ENCODE assay signal across 21 cellular contexts in genomic region chr11:17907046-17907445, GRCh38.
DNase-seq lines count a peak whose midpoint lies in the region; ATAC-seq and TF ChIP-seq lines count a peak whose summit lies in the region.
"Had no signal": no experiment of that assay in that cellular context is flagged by ENCODE, and none has a peak within 500 bp of the region (broad histone marks: within the 10 kb centered on the region; RNA-seq: fewer than 3 reads in every experiment).

No MANE protein-coding gene starts in this region.

- H3K23me2 ChIP-seq in H9 (ENCODE audit: insufficient read length, low read depth, low read length, poor library complexity, severe bottlenecking) = no peaks in the 10 kb centered on the region

- H2BK12ac ChIP-seq in H9 (ENCODE audit: insufficient read length, low read depth, low read length) = no peak overlapping the region

- peak overlapping the region; percentile 65 for H3K4me2 ChIP-seq in Karpas-422 (ENCODE audit: low read depth, low read length, poor library complexity, severe bottlenecking)
- no peak overlapping the region for H3K4me2 ChIP-seq in H9 (ENCODE audit: insufficient read depth, insufficient read length, low read length)

- H3K9me3 ChIP-seq in Karpas-422 (ENCODE audit: low read length) (no peaks in the 10 kb centered on the region), H9 (ENCODE audit: control insufficient read depth, low read depth, low read length) (no peaks in the 10 kb centered on the region)
- H3K9me3 ChIP-seq: Caco-2 had no signal

- no peak overlapping the region for H2AFZ ChIP-seq in Karpas-422 (ENCODE audit: low read length)
- no peak overlapping the region for H2AFZ ChIP-seq in H9 (ENCODE audit: low read length)

- no peak overlapping the region for H2BK120ac ChIP-seq in H9 (ENCODE audit: low read depth, low read length, poor library complexity, severe bottlenecking)

- H2BK5ac ChIP-seq in H9 (ENCODE audit: insufficient read length, low read length) = no peak overlapping the region

- H4K5ac ChIP-seq in H9 (ENCODE audit: insufficient read length, low read depth, low read length) = no peak overlapping the region

- H4K91ac ChIP-seq in H9 (ENCODE audit: insufficient read length, low read depth, low read length) = no peak overlapping the region

- H4K8ac ChIP-seq in H9 (replicated peaks; ENCODE audit: insufficient read length, low read depth, low read length) = no peak overlapping the region

- H3K79me1 ChIP-seq in H9 (ENCODE audit: insufficient read depth, low read depth, low read length, poor library complexity, severe bottlenecking) = no peaks in the 10 kb centered on the region

- no peaks in the 10 kb centered on the region for H3K36me3 Mint-ChIP-seq in H9 (ENCODE audit: insufficient read depth in 1 of 3, low read depth in 3 of 3)

- H3K27ac ChIP-seq in Karpas-422 (ENCODE audit: low read length) = peak overlapping the region; percentile 64
- no peak overlapping the region for H3K27ac ChIP-seq in H9 (ENCODE audit: insufficient read length, low read depth, low read length)
- H3K27ac ChIP-seq: RWPE1, SK-N-MC had no signal

- no CpG with 5 or more reads among the region's 1 CpG for WGBS in H9 (ENCODE audit: extremely low coverage, insufficient read length, low lambda C conversion rate)

- peaks cover 8 to 9% of the 10 kb centered on the region in 2 experiments for H3K4me1 Mint-ChIP-seq in H9

- peak overlapping the region; percentile 34 for H3K4me3 ChIP-seq in Karpas-422 (ENCODE audit: low read length)
- H3K4me3 ChIP-seq: K562, SK-N-MC had no signal

- H3K9me3 Mint-ChIP-seq in H9 = no peaks in the 10 kb centered on the region
- H3K9me3 Mint-ChIP-seq: CD4-positive, alpha-beta memory T cell had no signal

- H2BK20ac ChIP-seq in H9 (ENCODE audit: low read depth, low read length, poor library complexity, severe bottlenecking) = no peak overlapping the region

- H3K9ac ChIP-seq in Karpas-422 (ENCODE audit: low read length) (peak overlapping the region; percentile 30; the same call in 1 of the 2 replicates), H9 (ENCODE audit: extremely low read depth, insufficient read length, low read length) (no peak overlapping the region)

- no peak overlapping the region for H3K14ac ChIP-seq in H9 (ENCODE audit: insufficient read depth, low read length)

- DNase-seq in Karpas-422 = peak; percentile 89
- peak; percentile 30 for DNase-seq in germinal center (ENCODE audit: low spot score)
- DNase-seq in NCI-H1436 (lab: John Stamatoyannopoulos, UW) = no peak
- DNase-seq in H9 = no peak
- DNase-seq: CD4-positive, alpha-beta memory T cell; DMS 273 treated with DMSO at 0.1 percent for 48 hours; GOT3; MM.1S; NCI-H1092; NCI-H1436 treated with DMSO at 0.1 percent for 48 hours; NCI-H226; NCI-H748 treated with DMSO at 0.1 percent for 48 hours; SHP77 treated with DMSO at 0.1 percent for 48 hours; SW 1271 had no signal

- H3K27me3 ChIP-seq in Karpas-422 (ENCODE audit: low read length) = no peaks in the 10 kb centered on the region
- no peaks in the 10 kb centered on the region for H3K27me3 ChIP-seq in H9 (ENCODE audit: insufficient read depth, low read length)

- no peak overlapping the region for H3T11ph ChIP-seq in H9 (ENCODE audit: low read length)

- H3K4me1 ChIP-seq in Karpas-422 (ENCODE audit: low read length) = peaks cover 50% of the 10 kb centered on the region
- peaks cover 4% of the 10 kb centered on the region; the same call in 1 of the 2 replicates for H3K4me1 ChIP-seq in H9 (ENCODE audit: insufficient read depth, low read length)
- H3K4me1 ChIP-seq: Caco-2 had no signal

- H4K20me1 ChIP-seq in Karpas-422 (ENCODE audit: insufficient read depth, low read depth, low read length) = no peaks in the 10 kb centered on the region; the same call in 1 of the 2 replicates
- no peaks in the 10 kb centered on the region for H4K20me1 ChIP-seq in H9 (ENCODE audit: control insufficient read depth, insufficient read depth, insufficient read length)

- no peak overlapping the region for H3K18ac ChIP-seq in H9 (ENCODE audit: insufficient read length, low read depth, low read length)

- peak; percentile 44 for ATAC-seq in GM21390 (IDR thresholded peaks at IDR 0.05; ENCODE audit: unreplicated experiment)
- no peak for ATAC-seq in HG03469 (IDR thresholded peaks at IDR 0.05; ENCODE audit: unreplicated experiment)
- no peak for ATAC-seq in GM19395 (IDR thresholded peaks at IDR 0.05; ENCODE audit: unreplicated experiment)

- H2AK5ac ChIP-seq in H9 (ENCODE audit: insufficient read length, low read length) = no peak overlapping the region

- H2BK15ac ChIP-seq in H9 (ENCODE audit: low read depth, low read length) = no peak overlapping the region

- no peaks in the 10 kb centered on the region for H3K36me3 ChIP-seq in Karpas-422 (ENCODE audit: insufficient read depth, low read length)

- H3K79me2 ChIP-seq in Karpas-422 (ENCODE audit: low read length) = peaks cover 14% of the 10 kb centered on the region
- no peaks in the 10 kb centered on the region for H3K79me2 ChIP-seq in H9 (ENCODE audit: insufficient read depth, low read length)

- H3K9me2 ChIP-seq in Karpas-422 (replicated peaks; ENCODE audit: insufficient read depth, low read length) = no peaks in the 10 kb centered on the region

- no peak overlapping the region for H3K27ac Mint-ChIP-seq in H9
- H3K27ac Mint-ChIP-seq: CD4-positive, alpha-beta memory T cell had no signal

- no peak overlapping the region for H3K4ac ChIP-seq in H9 (ENCODE audit: low read depth, low read length)

- no peak overlapping the region for H3K23ac ChIP-seq in H9 (ENCODE audit: insufficient read length, low read depth, low read length)

- no peak overlapping the region for H3K4me3 Mint-ChIP-seq in H9
- H3K4me3 Mint-ChIP-seq: CD4-positive, alpha-beta memory T cell had no signal

- TF ChIP-seq CTCF in H9 (conservative IDR thresholded peaks at IDR 0.05) = no peak

- H3K27me3 Mint-ChIP-seq in H9 (ENCODE audit: low read depth) = no peaks in the 10 kb centered on the region
- H3K27me3 Mint-ChIP-seq: CD4-positive, alpha-beta memory T cell had no signal

- H3K56ac ChIP-seq in H9 (ENCODE audit: insufficient read length, low read depth, low read length) = no peak overlapping the region

Comparison
In these comparisons a context has a peak if more than half of its experiments do, and no peak if none do; other contexts are left out.
1. DNase-seq: peak in Karpas-422 (single experiment) and germinal center (single experiment); none in NCI-H1436 (single experiment) and H9 (single experiment).